ENCODE assay signal across 27 cellular contexts in the genomic region with DNA sequence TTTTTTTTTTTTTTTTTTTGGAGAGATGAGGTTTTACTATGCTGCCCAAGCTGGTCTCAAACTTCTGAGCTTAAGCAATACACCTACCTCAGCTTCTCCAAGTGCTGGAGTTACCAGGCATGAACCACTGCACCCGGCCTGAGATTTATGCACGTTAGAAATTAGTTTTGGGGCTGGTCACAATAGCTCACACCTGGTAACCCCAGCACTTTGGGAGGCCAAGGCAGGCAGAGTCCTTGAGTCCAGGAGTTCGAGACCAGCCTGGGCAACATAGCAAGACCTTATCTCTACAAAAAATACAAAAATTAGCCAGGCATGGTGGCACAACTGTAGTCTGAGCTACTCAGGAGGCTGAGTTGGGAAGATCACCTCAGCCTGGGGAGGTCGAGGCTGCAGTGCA.
"Had no signal": no experiment of that assay in that cellular context is flagged by ENCODE, and none has a peak within 500 bp of the region (broad histone marks: within the 10 kb centered on the region; RNA-seq: fewer than 3 reads in every experiment).

No MANE protein-coding gene starts in this region.

- H3K27ac Mint-ChIP-seq: stimulated activated effector memory CD8-positive, alpha-beta T cell treated with anti-CD3 and anti-CD28 coated beads, Interleukin-12 subunit alpha, Interleukin-12 subunit beta, amount 100 ng/mL, for 72 hours; stimulated activated memory B cell treated with anti-CD40 and anti-IgM and Interleukin-4, amounts not matched to agents 10 μg/mL and 1 μg/mL and 100 μg/mL, for 72 hours; stimulated activated naive B cell treated with anti-CD40 and anti-IgM and Interleukin-4, amounts not matched to agents 10 μg/mL and 1 μg/mL and 100 μg/mL, for 72 hours; stimulated activated naive CD8-positive, alpha-beta T cell treated with anti-CD3 and anti-CD28 coated beads, Interleukin-15, amount 100 ng/mL, for 72 hours; stimulated activated naive CD8-positive, alpha-beta T cell treated with anti-CD3 and anti-CD28 coated beads, Interleukin-15, Interleukin-2, amounts not matched to agents 100 ng/mL and 50 ng/mL, for 24 hours; type B pancreatic cell had no signal

- H3K36me3 ChIP-seq: stomach, suprapubic skin, thoracic aorta, thyroid gland, tibial artery, tibial nerve, transverse colon, upper lobe of left lung, upper lobe of right lung, uterus, vagina had no signal

- DNase-seq: stimulated activated CD4-positive, alpha-beta T cell treated with anti-CD3 and anti-CD28 coated beads, Interleukin-2, amount 100 ng/mL, for 48 hours; stimulated activated CD4-positive, alpha-beta T cell treated with anti-CD3 and anti-CD28 coated beads, Interleukin-4, amount 100 ng/mL, for 1 hour; stimulated activated CD4-positive, alpha-beta T cell treated with anti-CD3 and anti-CD28 coated beads, Interleukin-4, amount 100 ng/mL, for 24 hours; stimulated activated CD4-positive, alpha-beta T cell treated with anti-CD3 and anti-CD28 coated beads, Interleukin-4, amount 100 ng/mL, for 4 hours; stimulated activated CD8-positive, alpha-beta memory T cell treated with anti-CD3 and anti-CD28 coated beads, Interleukin-4, amount 100 ng/mL, for 48 hours; stimulated activated naive B cell treated with anti-CD40 and anti-IgM and Interleukin-4, amounts not matched to agents 10 μg/mL and 1 μg/mL and 100 μg/mL, for 72 hours; stimulated activated naive CD4-positive, alpha-beta T cell; stimulated activated naive CD4-positive, alpha-beta T cell treated with Interleukin-2 at 50 U/mL for 16 hours; stimulated activated naive CD8-positive, alpha-beta T cell treated with anti-CD3 and anti-CD28 coated beads, Interleukin-15, amount 100 ng/mL, for 72 hours; stimulated activated naive CD8-positive, alpha-beta T cell treated with anti-CD3 and anti-CD28 coated beads, Interleukin-15, Interleukin-2, amounts not matched to agents 100 U/mL and 50 U/mL, for 24 hours; stomach; substantia nigra; testis; thyroid gland; tibial artery; transverse colon; upper lobe of left lung; upper lobe of right lung; uterus had no signal

- H3K4me3 Mint-ChIP-seq: stimulated activated effector memory CD8-positive, alpha-beta T cell treated with anti-CD3 and anti-CD28 coated beads, Interleukin-12 subunit alpha, Interleukin-12 subunit beta, amount 100 ng/mL, for 72 hours; stimulated activated memory B cell treated with anti-CD40 and anti-IgM and Interleukin-4, amounts not matched to agents 10 μg/mL and 1 μg/mL and 100 μg/mL, for 72 hours; stimulated activated naive B cell treated with anti-CD40 and anti-IgM and Interleukin-4, amounts not matched to agents 10 μg/mL and 1 μg/mL and 100 μg/mL, for 72 hours; stimulated activated naive CD8-positive, alpha-beta T cell treated with anti-CD3 and anti-CD28 coated beads, Interleukin-15, amount 100 ng/mL, for 72 hours; stimulated activated naive CD8-positive, alpha-beta T cell treated with anti-CD3 and anti-CD28 coated beads, Interleukin-15, Interleukin-2, amounts not matched to agents 100 ng/mL and 50 ng/mL, for 24 hours; type B pancreatic cell had no signal

- H3K36me3 Mint-ChIP-seq: stimulated activated effector memory CD8-positive, alpha-beta T cell treated with anti-CD3 and anti-CD28 coated beads, Interleukin-12 subunit alpha, Interleukin-12 subunit beta, amount 100 ng/mL, for 72 hours; stimulated activated memory B cell treated with anti-CD40 and anti-IgM and Interleukin-4, amounts not matched to agents 10 μg/mL and 1 μg/mL and 100 μg/mL, for 72 hours; stimulated activated naive B cell treated with anti-CD40 and anti-IgM and Interleukin-4, amounts not matched to agents 10 μg/mL and 1 μg/mL and 100 μg/mL, for 72 hours; type B pancreatic cell had no signal

- H3K4me1 Mint-ChIP-seq: stimulated activated effector memory CD8-positive, alpha-beta T cell treated with anti-CD3 and anti-CD28 coated beads, Interleukin-12 subunit alpha, Interleukin-12 subunit beta, amount 100 ng/mL, for 72 hours; stimulated activated naive CD8-positive, alpha-beta T cell treated with anti-CD3 and anti-CD28 coated beads, Interleukin-15, amount 100 ng/mL, for 72 hours had no signal

- H3K27me3 ChIP-seq: stomach, suprapubic skin, testis, thyroid gland, tibial artery, tibial nerve, transverse colon, upper lobe of left lung, upper lobe of right lung, uterus, vagina had no signal

- H3K4me1 ChIP-seq: stomach, suprapubic skin, testis, thyroid gland, tibial artery, tibial nerve, upper lobe of left lung, upper lobe of right lung, uterus, vagina had no signal

- H3K27me3 Mint-ChIP-seq: type B pancreatic cell had no signal

- H3K9me3 Mint-ChIP-seq: stimulated activated effector memory CD8-positive, alpha-beta T cell treated with anti-CD3 and anti-CD28 coated beads, Interleukin-12 subunit alpha, Interleukin-12 subunit beta, amount 100 ng/mL, for 72 hours; stimulated activated memory B cell treated with anti-CD40 and anti-IgM and Interleukin-4, amounts not matched to agents 10 μg/mL and 1 μg/mL and 100 μg/mL, for 72 hours; stimulated activated naive CD8-positive, alpha-beta T cell treated with anti-CD3 and anti-CD28 coated beads, Interleukin-15, amount 100 ng/mL, for 72 hours; stimulated activated naive CD8-positive, alpha-beta T cell treated with anti-CD3 and anti-CD28 coated beads, Interleukin-15, Interleukin-2, amounts not matched to agents 100 ng/mL and 50 ng/mL, for 24 hours had no signal

- H3K9me3 ChIP-seq: stomach, suprapubic skin, testis, thoracic aorta, thyroid gland, tibial artery, transverse colon, upper lobe of left lung, upper lobe of right lung, uterus, vagina had no signal

- ATAC-seq: stimulated activated effector memory CD8-positive, alpha-beta T cell treated with anti-CD3 and anti-CD28 coated beads, Interleukin-12 subunit alpha, Interleukin-12 subunit beta, amount 100 ng/mL, for 72 hours; stimulated activated memory B cell treated with anti-CD40 and anti-IgM and Interleukin-4, amounts not matched to agents 10 μg/mL and 1 μg/mL and 100 μg/mL, for 72 hours; stimulated activated naive B cell treated with anti-CD40 and anti-IgM and Interleukin-4, amounts not matched to agents 10 μg/mL and 1 μg/mL and 100 μg/mL, for 72 hours; stimulated activated naive CD8-positive, alpha-beta T cell treated with anti-CD3 and anti-CD28 coated beads, Interleukin-15, amount 100 ng/mL, for 72 hours; stimulated activated naive CD8-positive, alpha-beta T cell treated with anti-CD3 and anti-CD28 coated beads, Interleukin-15, Interleukin-2, amounts not matched to agents 100 U/mL and 50 U/mL, for 24 hours; upper lobe of right lung had no signal

- H3K4me3 ChIP-seq: stomach, suprapubic skin, testis, thoracic aorta, thyroid gland, tibial artery, tibial nerve, transverse colon, upper lobe of left lung, upper lobe of right lung, uterus, vagina had no signal

- H3K27ac ChIP-seq: stomach, suprapubic skin, testis, thoracic aorta, thyroid gland, tibial artery, tibial nerve, transverse colon, upper lobe of left lung, upper lobe of right lung, uterus, vagina had no signal
